ENCODE assay signal across 25 cellular contexts in genomic region chr2:42210203-42210602, GRCh38.
"Had no signal": no experiment of that assay in that cellular context is flagged by ENCODE, and none has a peak within 500 bp of the region (broad histone marks: within the 10 kb centered on the region; RNA-seq: fewer than 3 reads in every experiment).

No MANE protein-coding gene starts in this region.

- H3K27ac Mint-ChIP-seq: T-helper 2 cell treated with Interferon-gamma antibody and Interleukin-4, amounts not matched to agents 5 μg/mL and 100 μg/mL, for 36 hours had no signal

- H3K4me1 ChIP-seq: lower lobe of right lung, prostate gland, transverse colon had no signal

- H3K27me3 ChIP-seq: adrenal gland, body of pancreas, left lung, pancreas, transverse colon had no signal

- H3K36me3 Mint-ChIP-seq: activated naive CD4-positive, alpha-beta T cell treated with anti-CD3 and anti-CD28 coated beads, Interleukin-2, amount 50 U/mL, for 72 hours had no signal

- H3K9me3 Mint-ChIP-seq: activated naive CD4-positive, alpha-beta T cell treated with anti-CD3 and anti-CD28 coated beads, Interleukin-2, amount 50 U/mL, for 72 hours; nephron; T-helper 2 cell treated with Interferon-gamma antibody and Interleukin-4, amounts not matched to agents 5 μg/mL and 100 μg/mL, for 36 hours had no signal

- ATAC-seq: activated naive CD4-positive, alpha-beta T cell treated with anti-CD3 and anti-CD28 coated beads, Interleukin-2, amount 50 U/mL, for 72 hours; body of pancreas; left lung; lower lobe of right lung; pancreas had no signal

- H3K4me3 Mint-ChIP-seq: nephron; T-helper 2 cell treated with Interferon-gamma antibody and Interleukin-4, amounts not matched to agents 5 μg/mL and 100 μg/mL, for 36 hours had no signal

- H3K36me3 ChIP-seq: adrenal gland, left lung, lower lobe of right lung, pancreas, prostate gland, transverse colon had no signal

- H3K4me3 ChIP-seq: adrenal gland, body of pancreas, left lung, lower lobe of right lung, pancreas, prostate gland, smooth muscle cell, transverse colon had no signal

- H3K4me2 ChIP-seq: smooth muscle cell had no signal

- H3K27ac ChIP-seq: adrenal gland, body of pancreas, lower lobe of right lung, pancreas, prostate gland, transverse colon had no signal

- DNase-seq: activated CD4-positive, alpha-beta T cell treated with anti-CD3 and anti-CD28 coated beads for 4 hours; activated CD4-positive, alpha-beta T cell treated with anti-CD3 and anti-CD28 coated beads, Interleukin-2, amount 50 U/mL, for 48 hours; activated CD8-positive, alpha-beta memory T cell treated with anti-CD3 and anti-CD28 coated beads for 24 hours; activated gamma-delta T cell treated with Interleukin-2 at 50 U/mL for 16 hours; adrenal gland; aorta; body of pancreas; effector CD8-positive, alpha-beta T cell; kidney glomerular epithelial cell; left lung; lower lobe of right lung; mesendoderm; pancreas; stimulated activated CD4-positive, alpha-beta T cell treated with anti-CD3 and anti-CD28 coated beads, Interleukin-1b, Interleukin-23, amount 100 ng/mL, for 48 hours; stimulated activated CD4-positive, alpha-beta T cell treated with anti-CD3 and anti-CD28 coated beads, Interleukin-4, amount 100 ng/mL, for 4 hours; stimulated activated CD8-positive, alpha-beta memory T cell treated with anti-CD3 and anti-CD28 coated beads, Interleukin-4, amount 100 ng/mL, for 48 hours; stimulated activated naive CD4-positive, alpha-beta T cell; transverse colon had no signal

- H3K9me3 ChIP-seq: adrenal gland, body of pancreas, left lung, lower lobe of right lung, pancreas, prostate gland, transverse colon had no signal

- FAIRE-seq: colon, frontal cortex, pancreas had no signal
